In the genomic region with DNA sequence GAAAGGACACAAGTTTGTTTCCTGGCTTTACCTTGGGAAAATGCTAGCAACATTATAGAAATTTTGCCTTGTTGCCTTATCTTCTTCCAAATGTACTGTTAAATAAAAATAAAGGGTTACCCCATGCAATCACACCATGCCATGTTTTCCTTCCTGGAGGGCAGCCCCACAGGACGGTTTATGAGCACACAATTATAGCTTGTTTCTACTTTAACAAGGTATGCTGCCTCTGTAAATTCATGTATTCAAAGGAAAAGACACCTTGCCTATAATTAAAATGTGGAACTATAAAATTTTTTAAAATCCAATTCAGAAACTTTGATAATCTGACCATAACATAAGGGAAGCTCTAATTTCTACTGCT, we compare ENCODE assay signal across 11 cellular contexts.
DNase-seq lines count a peak whose midpoint lies in the region; ATAC-seq and TF ChIP-seq lines count a peak whose summit lies in the region.
"Had no signal": no experiment of that assay in that cellular context is flagged by ENCODE, and none has a peak within 500 bp of the region (broad histone marks: within the 10 kb centered on the region; RNA-seq: fewer than 3 reads in every experiment).

No MANE protein-coding gene starts in this region.

- peaks cover 58% of the 10 kb centered on the region for H3K4me1 ChIP-seq in Caco-2
- H3K4me1 ChIP-seq in Panc1 (ENCODE audit: control insufficient read depth, insufficient read depth, low read length): peaks cover 51% of the 10 kb centered on the region

- DNase-seq in Caco-2 (no peak), Panc1 (ENCODE audit: low read depth, low spot score) (no peak), chondrocyte (ENCODE audit: low spot score) (no peak), osteocyte (ENCODE audit: extremely low spot score, unreplicated experiment) (no peak), omental fat pad (ENCODE audit: low spot score) (no peak), erythroblast (lab: John Stamatoyannopoulos, UW) (no peak), NCI-H2196 treated with DMSO at 0.1 percent for 48 hours (lab: John Stamatoyannopoulos, UW; ENCODE audit: unreplicated experiment) (no peak)
- DNase-seq: DND-41, NCI-H2171 treated with DMSO at 0.1 percent for 48 hours, Peyer's patch, retina had no signal

- H3K4me1 Mint-ChIP-seq in Caco-2 (ENCODE audit: low read depth, unreplicated experiment): peaks cover 49% of the 10 kb centered on the region
- H3K4me1 Mint-ChIP-seq in chondrocyte (ENCODE audit: low read depth): peaks cover 45% of the 10 kb centered on the region
- H3K4me1 Mint-ChIP-seq in osteocyte (ENCODE audit: unreplicated experiment): peaks cover 41% of the 10 kb centered on the region

- H3K4me3 Mint-ChIP-seq in Caco-2 (ENCODE audit: unreplicated experiment) (peak overlapping the region; percentile 17), chondrocyte (ENCODE audit: unreplicated experiment) (no peak overlapping the region), osteocyte (ENCODE audit: unreplicated experiment) (no peak overlapping the region)

- POLR2A ChIA-PET in Caco-2 (lab: Charles Lee) (interaction anchor here (0.6 kb wide), 1 partner anchor 34 kb away, joined by 3 read pairs; no protein-coding TSS in a partner anchor), Panc1 (lab: Charles Lee) (no interaction called here)

- BruUV-seq in Caco-2 (replicated peaks; lab: Mats Ljungman, UMichigan): no TSS peak
- BruUV-seq in Panc1 (replicated peaks; lab: Mats Ljungman, UMichigan): no TSS peak

- ATAC-seq in Panc1 (no peak), omental fat pad (ENCODE audit: low FRiP score) (no peak)

- intact Hi-C loops in Caco-2 (cut with micrococcal nuclease; ENCODE audit: unreplicated experiment): no loop called here
- intact Hi-C loops in Panc1 (cut with micrococcal nuclease; ENCODE audit: unreplicated experiment): no loop called here

- peaks cover 91% of the 10 kb centered on the region for H3K36me3 Mint-ChIP-seq in Caco-2 (ENCODE audit: insufficient read depth, unreplicated experiment)
- H3K36me3 Mint-ChIP-seq in chondrocyte (ENCODE audit: low read depth): peaks cover 33% of the 10 kb centered on the region
- peaks cover 52% of the 10 kb centered on the region for H3K36me3 Mint-ChIP-seq in osteocyte (ENCODE audit: unreplicated experiment)

- H3K36me3 ChIP-seq in Caco-2 (ENCODE audit: control insufficient read depth, insufficient read depth, low read length): peaks cover 11% of the 10 kb centered on the region
- peaks cover 20% of the 10 kb centered on the region; the same call in 1 of the 2 replicates for H3K36me3 ChIP-seq in Panc1 (ENCODE audit: control insufficient read depth, insufficient read depth, low read length)

- H3K27me3 ChIP-seq in Caco-2 (replicated peaks; ENCODE audit: control insufficient read depth, insufficient read depth, low read length) (no peaks in the 10 kb centered on the region), Panc1 (ENCODE audit: control insufficient read depth, insufficient read depth, low read length) (no peaks in the 10 kb centered on the region)
- H3K27me3 ChIP-seq: Peyer's patch had no signal

- CTCF ChIA-PET in Caco-2 (lab: Charles Lee) (interaction anchor here (1.9 kb wide), 1 partner anchor 63 kb away, joined by 7 read pairs; a partner anchor contains a TSS), Panc1 (lab: Charles Lee) (no interaction called here)

- TF ChIP-seq CTCF in Caco-2 (IDR thresholded peaks at IDR 0.05; ENCODE audit: insufficient read depth in 1 of 2, low read depth in 1 of 2, low read length in 1 of 2, severe bottlenecking in 1 of 2, unreplicated experiment in 1 of 2) (no peak), Panc1 (IDR thresholded peaks at IDR 0.05) (no peak), chondrocyte (IDR thresholded peaks at IDR 0.05) (no peak), osteocyte (IDR thresholded peaks at IDR 0.05) (no peak), omental fat pad (IDR thresholded peaks at IDR 0.05) (no peak)

- TF ChIP-seq POLR2A in erythroblast (IDR thresholded peaks at IDR 0.05; ENCODE audit: low read length): no peak

- H3K27ac Mint-ChIP-seq in Caco-2 (ENCODE audit: unreplicated experiment) (peak overlapping the region; percentile 89), chondrocyte (ENCODE audit: unreplicated experiment) (peak overlapping the region; percentile 90), osteocyte (ENCODE audit: unreplicated experiment) (peak overlapping the region; percentile 75)

- in situ Hi-C loops in Panc1 (cut with HindIII; ENCODE audit: low pct_unique_long_range_greater_than_20kb, low sequenced_read_pairs): no loop called here

- H3K27ac ChIP-seq in Panc1 (ENCODE audit: low read length): peak overlapping the region; percentile 80

- H3K9me3 Mint-ChIP-seq in Caco-2 (ENCODE audit: unreplicated experiment): no peaks in the 10 kb centered on the region
- no peaks in the 10 kb centered on the region for H3K9me3 Mint-ChIP-seq in chondrocyte (ENCODE audit: low read depth)
- no peaks in the 10 kb centered on the region for H3K9me3 Mint-ChIP-seq in osteocyte (ENCODE audit: unreplicated experiment)

- no peaks in the 10 kb centered on the region for H3K9me3 ChIP-seq in Caco-2
- H3K9me3 ChIP-seq in Panc1 (ENCODE audit: control insufficient read depth, insufficient read depth, low read depth, low read length): no peaks in the 10 kb centered on the region
- H3K9me3 ChIP-seq: Peyer's patch had no signal

- H3K27me3 Mint-ChIP-seq in Caco-2 (ENCODE audit: insufficient read depth, unreplicated experiment) (no peaks in the 10 kb centered on the region), chondrocyte (ENCODE audit: low read depth) (no peaks in the 10 kb centered on the region), osteocyte (ENCODE audit: unreplicated experiment) (no peaks in the 10 kb centered on the region)

- H3K4me3 ChIP-seq in Caco-2 (ENCODE audit: low read depth, low read length) (no peak overlapping the region), Panc1 (ENCODE audit: low read depth in 2 of 2, low read length in 2 of 2) (no peak overlapping the region)
- H3K4me3 ChIP-seq: Peyer's patch had no signal
